In genomic region chr6:45192556-45192955, GRCh38 we compare ENCODE assay signal across 1 cellular context.
TF ChIP-seq lines count a peak whose summit lies in the region.

No MANE protein-coding gene starts in this region.

TF ChIP-seq in SK-N-SH treated with all-trans-retinoic acid at 6 μM for 48 hours, 23 proteins besides CTCF, POLR2A, EP300 and RAD21 (continued from another document):
- TF ChIP-seq, protein P1, sequence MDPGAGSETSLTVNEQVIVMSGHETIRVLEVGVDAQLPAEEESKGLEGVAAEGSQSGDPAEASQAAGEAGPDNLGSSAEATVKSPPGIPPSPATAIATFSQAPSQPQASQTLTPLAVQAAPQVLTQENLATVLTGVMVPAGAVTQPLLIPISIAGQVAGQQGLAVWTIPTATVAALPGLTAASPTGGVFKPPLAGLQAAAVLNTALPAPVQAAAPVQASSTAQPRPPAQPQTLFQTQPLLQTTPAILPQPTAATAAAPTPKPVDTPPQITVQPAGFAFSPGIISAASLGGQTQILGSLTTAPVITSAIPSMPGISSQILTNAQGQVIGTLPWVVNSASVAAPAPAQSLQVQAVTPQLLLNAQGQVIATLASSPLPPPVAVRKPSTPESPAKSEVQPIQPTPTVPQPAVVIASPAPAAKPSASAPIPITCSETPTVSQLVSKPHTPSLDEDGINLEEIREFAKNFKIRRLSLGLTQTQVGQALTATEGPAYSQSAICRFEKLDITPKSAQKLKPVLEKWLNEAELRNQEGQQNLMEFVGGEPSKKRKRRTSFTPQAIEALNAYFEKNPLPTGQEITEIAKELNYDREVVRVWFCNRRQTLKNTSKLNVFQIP (CRISPR knock-in tag; IDR thresholded peaks at IDR 0.05; ENCODE audit: borderline replicate concordance, low read depth) = no peak
- TF ChIP-seq BACH2 (CRISPR knock-in tag; IDR thresholded peaks at IDR 0.05; ENCODE audit: borderline replicate concordance) = no peak
- no peak for TF ChIP-seq ISL1 (CRISPR knock-in tag; IDR thresholded peaks at IDR 0.05)
- no peak for TF ChIP-seq TOX (CRISPR knock-in tag; IDR thresholded peaks at IDR 0.05; ENCODE audit: borderline replicate concordance)
- no peak for TF ChIP-seq CSDC2 (CRISPR knock-in tag; IDR thresholded peaks at IDR 0.05)
- TF ChIP-seq ZNF565 (CRISPR knock-in tag; conservative IDR thresholded peaks at IDR 0.05; ENCODE audit: low read depth) = no peak
- TF ChIP-seq, protein P2, sequence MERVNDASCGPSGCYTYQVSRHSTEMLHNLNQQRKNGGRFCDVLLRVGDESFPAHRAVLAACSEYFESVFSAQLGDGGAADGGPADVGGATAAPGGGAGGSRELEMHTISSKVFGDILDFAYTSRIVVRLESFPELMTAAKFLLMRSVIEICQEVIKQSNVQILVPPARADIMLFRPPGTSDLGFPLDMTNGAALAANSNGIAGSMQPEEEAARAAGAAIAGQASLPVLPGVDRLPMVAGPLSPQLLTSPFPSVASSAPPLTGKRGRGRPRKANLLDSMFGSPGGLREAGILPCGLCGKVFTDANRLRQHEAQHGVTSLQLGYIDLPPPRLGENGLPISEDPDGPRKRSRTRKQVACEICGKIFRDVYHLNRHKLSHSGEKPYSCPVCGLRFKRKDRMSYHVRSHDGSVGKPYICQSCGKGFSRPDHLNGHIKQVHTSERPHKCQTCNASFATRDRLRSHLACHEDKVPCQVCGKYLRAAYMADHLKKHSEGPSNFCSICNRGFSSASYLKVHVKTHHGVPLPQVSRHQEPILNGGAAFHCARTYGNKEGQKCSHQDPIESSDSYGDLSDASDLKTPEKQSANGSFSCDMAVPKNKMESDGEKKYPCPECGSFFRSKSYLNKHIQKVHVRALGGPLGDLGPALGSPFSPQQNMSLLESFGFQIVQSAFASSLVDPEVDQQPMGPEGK (CRISPR knock-in tag; IDR thresholded peaks at IDR 0.05; ENCODE audit: borderline replicate concordance) = no peak
